Comparison of ENCODE assay signal across 12 cellular contexts in genomic region chr11:5234390-5234834, GRCh38. TPM values are rescaled to one million over a fixed set of nuclear protein-coding genes. Genes with fewer than 3 reads are reported as not detected.
DNase-seq lines count a peak whose midpoint lies in the region; ATAC-seq, FAIRE-seq and TF ChIP-seq lines count a peak whose summit lies in the region.
"Had no signal": no experiment of that assay in that cellular context is flagged by ENCODE, and none has a peak within 500 bp of the region (broad histone marks: within the 10 kb centered on the region; RNA-seq: fewer than 3 reads in every experiment).

HBD (minus strand) TSS chr11:5234483; CDS start chr11:5234433, 50 bp downstream.

- H3K9me3 Mint-ChIP-seq in activated naive CD8-positive, alpha-beta T cell treated with anti-CD3 and anti-CD28 coated beads, Interleukin-2, amount 50 U/mL, for 24 hours: no peaks in the 10 kb centered on the region

- 37 to 52% methylated on average over 2 of the region's 2 CpGs for WGBS in esophagus squamous epithelium, 2 donors
- 51% methylated on average over 2 of the region's 2 CpGs for WGBS in right lobe of liver (ENCODE audit: insufficient coverage, low coverage, low lambda C conversion rate, missing lambda C conversion rate)

- H3K4me3 Mint-ChIP-seq in activated naive CD8-positive, alpha-beta T cell treated with anti-CD3 and anti-CD28 coated beads, Interleukin-2, amount 50 U/mL, for 24 hours: no peak within 1 kb of the TSS

- H3K4me3 ChIP-seq in choroid plexus epithelial cell (ENCODE audit: low read depth, low read length): no peak within 1 kb of the TSS
- no peak within 1 kb of the TSS for H3K4me3 ChIP-seq in esophagus squamous epithelium
- no peak within 1 kb of the TSS for H3K4me3 ChIP-seq in right lobe of liver

- DNase-seq in GM12892 (ENCODE audit: insufficient read length) (no peak), choroid plexus epithelial cell (ENCODE audit: low read depth) (peak; percentile 72), esophagus squamous epithelium (lab: John Stamatoyannopoulos, UW) (no peak), right lobe of liver (no peak)
- DNase-seq in stimulated activated CD4-positive, alpha-beta T cell treated with anti-CD3 and anti-CD28 coated beads, Interleukin-4, amount 100 ng/mL, for 1 hour: no peak
- DNase-seq in activated naive CD8-positive, alpha-beta T cell treated with anti-CD3 and anti-CD28 coated beads, Interleukin-2, amount 50 U/mL, for 24 hours: no peak
- DNase-seq: DMS79 treated with DMSO at 0.1 percent for 48 hours had no signal

- H3K27ac ChIP-seq in esophagus squamous epithelium: no peak within 1 kb of the TSS
- no peak within 1 kb of the TSS for H3K27ac ChIP-seq in right lobe of liver

- H3K9me3 ChIP-seq in esophagus squamous epithelium (no peaks in the 10 kb centered on the region), right lobe of liver (no peaks in the 10 kb centered on the region)

- no peak within 1 kb of the TSS for H3K27ac Mint-ChIP-seq in activated naive CD8-positive, alpha-beta T cell treated with anti-CD3 and anti-CD28 coated beads, Interleukin-2, amount 50 U/mL, for 24 hours

- no peaks in the 10 kb centered on the region for H3K36me3 Mint-ChIP-seq in activated naive CD8-positive, alpha-beta T cell treated with anti-CD3 and anti-CD28 coated beads, Interleukin-2, amount 50 U/mL, for 24 hours (ENCODE audit: low read depth)

- H3K27me3 Mint-ChIP-seq in activated naive CD8-positive, alpha-beta T cell treated with anti-CD3 and anti-CD28 coated beads, Interleukin-2, amount 50 U/mL, for 24 hours: peaks cover 4% of the 10 kb centered on the region

- H3K4me1 ChIP-seq in esophagus squamous epithelium (no peaks in the 10 kb centered on the region), right lobe of liver (no peaks in the 10 kb centered on the region)

- intact Hi-C loops in esophagus squamous epithelium (cut with DNase I): no loop called here
- intact Hi-C loops in right lobe of liver (cut with DNase I): no loop called here

- FAIRE-seq in GM12892 (lab: Jason Lieb, UNC): peak; percentile 70

- H3K27me3 ChIP-seq in esophagus squamous epithelium: no peaks in the 10 kb centered on the region
- no peaks in the 10 kb centered on the region for H3K27me3 ChIP-seq in right lobe of liver

- H3K36me3 ChIP-seq in esophagus squamous epithelium (no peaks in the 10 kb centered on the region), right lobe of liver (no peaks in the 10 kb centered on the region)

- no peak for TF ChIP-seq CTCF in choroid plexus epithelial cell (conservative IDR thresholded peaks at IDR 0.05; ENCODE audit: low read depth, low read length)
- TF ChIP-seq CTCF in esophagus squamous epithelium (IDR thresholded peaks at IDR 0.05): no peak
- TF ChIP-seq CTCF in right lobe of liver (IDR thresholded peaks at IDR 0.05): no peak

- no peak for TF ChIP-seq POLR2A in GM12892 (IDR thresholded peaks at IDR 0.05; ENCODE audit: low read depth, low read length)
- no peak for TF ChIP-seq POLR2A in esophagus squamous epithelium (IDR thresholded peaks at IDR 0.05)
- TF ChIP-seq POLR2A in right lobe of liver (IDR thresholded peaks at IDR 0.05): no peak

- peak; percentile 77 for ATAC-seq in GM21717 (IDR thresholded peaks at IDR 0.05; ENCODE audit: unreplicated experiment)
- peak; percentile 71 for ATAC-seq in HG03469 (IDR thresholded peaks at IDR 0.05; ENCODE audit: unreplicated experiment)
- no peak for ATAC-seq in right lobe of liver
- ATAC-seq in activated naive CD8-positive, alpha-beta T cell treated with anti-CD3 and anti-CD28 coated beads, Interleukin-2, amount 50 U/mL, for 24 hours: no peak

- H3K4me1 Mint-ChIP-seq in activated naive CD8-positive, alpha-beta T cell treated with anti-CD3 and anti-CD28 coated beads, Interleukin-2, amount 50 U/mL, for 24 hours: no peaks in the 10 kb centered on the region

RNA-seq across cellular contexts. Expression of gene HBD, which starts in this region (rescaled TPM):
- polyA plus RNA-seq in GM12892 (2012; ENCODE audit: missing spikeins): not detected
- total RNA-seq in esophagus squamous epithelium (not detected), right lobe of liver (10 to 100 TPM in 1 of 6 experiments, 1 to 10 TPM in 2, not detected in 3; 4.1 to 29.5 (median 9.7) TPM)
- total RNA-seq: SK-MEL-5 had no signal
- polyA plus RNA-seq: esophagus, neural cell had no signal

Comparison
In these comparisons a context has a peak if more than half of its experiments do, and no peak if none do; other contexts are left out.
1. ATAC-seq: peak in GM21717 (single experiment) and HG03469 (single experiment); none in right lobe of liver (0 of 4) and activated naive CD8-positive, alpha-beta T cell treated with anti-CD3 and anti-CD28 coated beads, Interleukin-2, amount 50 U/mL, for 24 hours (single experiment).